ENCODE assay signal across 12 cellular contexts in genomic region chr3:70984756-70985155, GRCh38.
DNase-seq lines count a peak whose midpoint lies in the region; ATAC-seq and TF ChIP-seq lines count a peak whose summit lies in the region.
"Had no signal": no experiment of that assay in that cellular context is flagged by ENCODE, and none has a peak within 500 bp of the region (broad histone marks: within the 10 kb centered on the region; RNA-seq: fewer than 3 reads in every experiment).

No MANE protein-coding gene starts in this region.

- peak; percentile 80 for DNase-seq in EH (ENCODE audit: low read depth)
- DNase-seq in T-helper 17 cell: no peak
- peak; percentile 74 for DNase-seq in fibroblast of gingiva (ENCODE audit: low read depth)
- DNase-seq in smooth muscle cell (lab: John Stamatoyannopoulos, UW; ENCODE audit: unreplicated experiment): no peak
- DNase-seq in NCI-H1417 (lab: John Stamatoyannopoulos, UW): no peak
- DNase-seq in NCI-H774 (lab: John Stamatoyannopoulos, UW): no peak
- DNase-seq: activated CD8-positive, alpha-beta memory T cell treated with anti-CD3 and anti-CD28 coated beads, Interleukin-2, amount 50 U/mL, for 4 hours; anterior cingulate cortex; foreskin keratinocyte; GF-D8; SJCRH30 had no signal

- H3K9ac ChIP-seq in smooth muscle cell (ENCODE audit: low read depth): no peak overlapping the region

- H3K79me2 ChIP-seq in smooth muscle cell (ENCODE audit: low read depth): no peaks in the 10 kb centered on the region

- H3K36me3 ChIP-seq in smooth muscle cell (ENCODE audit: low read depth): peaks cover 7% of the 10 kb centered on the region

- WGBS in smooth muscle cell (ENCODE audit: low lambda C conversion rate): 72% methylated on average over 6 of the region's 6 CpGs

- H3K27ac Mint-ChIP-seq in T-helper 17 cell: peak overlapping the region; percentile 95

- H3K4me1 ChIP-seq in smooth muscle cell (ENCODE audit: low read depth): peaks cover 42% of the 10 kb centered on the region
- H3K4me1 ChIP-seq: SJCRH30 had no signal

- no peaks in the 10 kb centered on the region for H4K20me1 ChIP-seq in smooth muscle cell (ENCODE audit: low read depth)

- no peaks in the 10 kb centered on the region for H3K27me3 ChIP-seq in smooth muscle cell (ENCODE audit: low read depth)
- H3K27me3 ChIP-seq: foreskin keratinocyte, SJCRH30 had no signal

- H3F3A ChIP-seq in smooth muscle cell (ENCODE audit: low read depth): peaks cover 16% of the 10 kb centered on the region

- H3K27me3 Mint-ChIP-seq in T-helper 17 cell: no peaks in the 10 kb centered on the region

- H3K36me3 Mint-ChIP-seq in T-helper 17 cell (ENCODE audit: low read depth): peaks cover 8% of the 10 kb centered on the region

- no peaks in the 10 kb centered on the region for H3K9me3 ChIP-seq in T-helper 17 cell (ENCODE audit: control insufficient read depth, low read length, poor library complexity, severe bottlenecking)
- no peaks in the 10 kb centered on the region for H3K9me3 ChIP-seq in smooth muscle cell (replicated peaks; ENCODE audit: low read depth)
- H3K9me3 ChIP-seq: SJCRH30 had no signal

- no peak overlapping the region for H3K4me3 ChIP-seq in smooth muscle cell
- H3K4me3 ChIP-seq: SJCRH30 had no signal

- peaks cover 41% of the 10 kb centered on the region for H3K4me1 Mint-ChIP-seq in T-helper 17 cell

- H3K4me2 ChIP-seq in smooth muscle cell: peak overlapping the region; percentile 27

- peak overlapping the region; percentile 98 for H3K27ac ChIP-seq in smooth muscle cell (ENCODE audit: low read depth)
- H3K27ac ChIP-seq: SJCRH30 had no signal

- no peak for ATAC-seq in T-helper 17 cell
- ATAC-seq in HG03175 (IDR thresholded peaks at IDR 0.05; ENCODE audit: unreplicated experiment): no peak
- ATAC-seq: foreskin keratinocyte had no signal

- H2AFZ ChIP-seq in smooth muscle cell (ENCODE audit: low read depth): no peak overlapping the region

- H3K4me3 Mint-ChIP-seq in T-helper 17 cell: no peak overlapping the region

- no peak for TF ChIP-seq CTCF in smooth muscle cell (IDR thresholded peaks at IDR 0.05; ENCODE audit: borderline replicate concordance, insufficient read depth, poor library complexity, severe bottlenecking)

Comparison
In these comparisons a context has a peak if more than half of its experiments do, and no peak if none do; other contexts are left out.
1. DNase-seq: peak in EH (single experiment) and fibroblast of gingiva (single experiment); none in T-helper 17 cell (0 of 3), smooth muscle cell (single experiment), NCI-H1417 (0 of 3) and NCI-H774 (single experiment).